In the genomic region with DNA sequence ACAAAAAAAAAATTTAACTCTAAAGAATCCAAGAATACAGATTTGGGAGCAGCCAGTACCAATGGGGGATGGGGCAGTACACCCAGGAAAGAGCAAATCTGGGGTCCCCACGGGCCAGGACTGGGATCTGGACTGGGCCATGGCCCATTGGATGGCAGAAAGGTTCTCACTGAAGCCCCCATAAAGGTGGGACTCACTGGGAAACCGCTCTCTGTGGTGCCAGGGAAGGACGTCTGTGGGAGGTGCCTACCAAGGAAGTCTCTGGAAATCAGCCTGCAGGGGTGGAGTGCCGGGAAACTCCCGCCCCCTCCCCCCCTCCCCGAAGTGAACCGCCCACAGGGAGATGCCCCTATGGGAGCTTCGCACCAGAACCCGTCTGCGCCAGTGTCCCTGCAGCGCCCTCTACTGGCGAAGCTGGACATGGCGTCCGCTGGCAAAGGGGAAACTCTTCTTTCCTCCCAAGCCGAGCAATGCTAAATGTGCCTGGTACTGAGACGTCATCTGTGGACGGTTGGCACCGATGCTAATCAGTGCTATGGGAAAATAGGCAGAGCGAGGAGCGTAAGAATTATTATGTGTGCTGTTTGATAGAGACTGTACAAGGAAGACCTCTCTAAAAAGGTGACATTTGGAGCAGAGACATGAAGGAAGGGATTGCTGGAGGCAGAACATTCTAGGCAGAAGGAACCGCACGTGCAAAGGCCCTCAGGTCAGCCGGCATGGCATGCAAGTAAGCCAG, we compare ENCODE assay signal across 1 cellular context.
A peak's percentile ranks its signal among the peaks of the same experiment; 100 is the strongest.
TF ChIP-seq lines count a peak whose summit lies in the region.

No MANE protein-coding gene starts in this region.

TF ChIP-seq in H1, 55 proteins besides CTCF, POLR2A, EP300 and RAD21:
- TF ChIP-seq TAF1 (IDR thresholded peaks at IDR 0.05; ENCODE audit: low read depth, low read length) (no peak), YY1 (IDR thresholded peaks at IDR 0.05; ENCODE audit: low read depth, low read length) (peak; percentile 58; the same call in 1 of the 2 replicates), HDAC2 (IDR thresholded peaks at IDR 0.05; ENCODE audit: borderline replicate concordance in 1 of 2, low read depth in 2 of 2, low read length in 2 of 2) (no peak), CREB1 (IDR thresholded peaks at IDR 0.05) (peak; percentile 26; the same call in 1 of the 2 replicates), KDM1A (IDR thresholded peaks at IDR 0.05; ENCODE audit: borderline replicate concordance, low read length) (no peak), SP1 (IDR thresholded peaks at IDR 0.05; ENCODE audit: low read depth, low read length) (0 out of 2 replicates have a peak, but pooled peaks have one; percentile 36), JUN (IDR thresholded peaks at IDR 0.05; ENCODE audit: low read depth, low read length) (no peak), SAP30 (IDR thresholded peaks at IDR 0.05; ENCODE audit: insufficient read depth, insufficient replicate concordance, low read length) (no peak), EGR1 (IDR thresholded peaks at IDR 0.05; ENCODE audit: borderline replicate concordance, low read depth, low read length) (peak; percentile 66; the same call in 1 of the 2 replicates)
- TF ChIP-seq, protein P1, sequence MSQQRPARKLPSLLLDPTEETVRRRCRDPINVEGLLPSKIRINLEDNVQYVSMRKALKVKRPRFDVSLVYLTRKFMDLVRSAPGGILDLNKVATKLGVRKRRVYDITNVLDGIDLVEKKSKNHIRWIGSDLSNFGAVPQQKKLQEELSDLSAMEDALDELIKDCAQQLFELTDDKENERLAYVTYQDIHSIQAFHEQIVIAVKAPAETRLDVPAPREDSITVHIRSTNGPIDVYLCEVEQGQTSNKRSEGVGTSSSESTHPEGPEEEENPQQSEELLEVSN (IDR thresholded peaks at IDR 0.05): no peak
